Comparison of ENCODE assay signal across 8 cellular contexts in genomic region chr22:17999851-18000250, GRCh38. TPM values are rescaled to one million over a fixed set of nuclear protein-coding genes. Genes with fewer than 3 reads are reported as not detected.
DNase-seq lines count a peak whose midpoint lies in the region; ATAC-seq and TF ChIP-seq lines count a peak whose summit lies in the region.

No MANE protein-coding gene starts in this region.

- TF ChIP-seq CTCF in OCI-LY3 (IDR thresholded peaks at IDR 0.05; ENCODE audit: low read depth, low read length) (no peak), endothelial cell (IDR thresholded peaks at IDR 0.05; ENCODE audit: unreplicated experiment) (no peak), parathyroid adenoma (IDR thresholded peaks at IDR 0.05) (no peak), gastroesophageal sphincter (IDR thresholded peaks at IDR 0.05) (no peak)

- TF ChIP-seq EP300 in gastroesophageal sphincter (IDR thresholded peaks at IDR 0.05): no peak

- H3K9ac ChIP-seq in OCI-LY3 (ENCODE audit: low read length) (peak overlapping the region; percentile 82), parathyroid adenoma (no peak overlapping the region)

- H2AFZ ChIP-seq in OCI-LY3 (ENCODE audit: low read depth, low read length): no peak overlapping the region
- H2AFZ ChIP-seq in parathyroid adenoma: no peak overlapping the region

- peak; percentile 55 for DNase-seq in G401 (ENCODE audit: low spot score)
- DNase-seq in endothelial cell (ENCODE audit: low spot score): no peak

- H3K4me1 Mint-ChIP-seq in endothelial cell (ENCODE audit: unreplicated experiment): peaks cover 16% of the 10 kb centered on the region

- no peaks in the 10 kb centered on the region for H3K27me3 ChIP-seq in OCI-LY3 (ENCODE audit: low read depth, low read length)
- no peaks in the 10 kb centered on the region for H3K27me3 ChIP-seq in parathyroid adenoma (ENCODE audit: control insufficient read depth, insufficient read depth, low read length)
- no peaks in the 10 kb centered on the region for H3K27me3 ChIP-seq in gastroesophageal sphincter

- in situ Hi-C loops in G401 (cut with HindIII; ENCODE audit: low sequenced_read_pairs): loop anchor here (25.0 kb wide), 1 partner anchor 113 kb away; no protein-coding TSS in a partner anchor

- peaks cover 2% of the 10 kb centered on the region for H3K27me3 Mint-ChIP-seq in endothelial cell (ENCODE audit: unreplicated experiment)

- H3K9me3 ChIP-seq in OCI-LY3 (ENCODE audit: insufficient read depth, low read length) (no peaks in the 10 kb centered on the region), parathyroid adenoma (ENCODE audit: control insufficient read depth, low read length) (no peaks in the 10 kb centered on the region), gastroesophageal sphincter (no peaks in the 10 kb centered on the region)

- peak overlapping the region; percentile 21 for H3K27ac Mint-ChIP-seq in endothelial cell (ENCODE audit: unreplicated experiment)

- H3K27ac ChIP-seq in OCI-LY3 (ENCODE audit: low read length) (peak overlapping the region; percentile 80), parathyroid adenoma (no peak overlapping the region), gastroesophageal sphincter (peak overlapping the region in 2 of 4 donors; percentile 91 to 94)

- H3K79me2 ChIP-seq in OCI-LY3 (ENCODE audit: low read length) (peaks cover 76% of the 10 kb centered on the region), parathyroid adenoma (peaks cover 26% of the 10 kb centered on the region)

- peaks cover 41% of the 10 kb centered on the region for H4K20me1 ChIP-seq in OCI-LY3 (ENCODE audit: insufficient read depth, low read length)

- H3K4me2 ChIP-seq in OCI-LY3 (ENCODE audit: low read length) (peak overlapping the region; percentile 92), parathyroid adenoma (ENCODE audit: low read length) (peak overlapping the region; percentile 94)

- H3K9me3 Mint-ChIP-seq in endothelial cell (ENCODE audit: unreplicated experiment): no peaks in the 10 kb centered on the region

- peak overlapping the region; percentile 92 for H3K4me3 ChIP-seq in OCI-LY3 (ENCODE audit: low read length)
- peak overlapping the region; percentile 85 for H3K4me3 ChIP-seq in parathyroid adenoma (ENCODE audit: low read depth, low read length)
- peak overlapping the region in 1 of 2 donors; percentile 62 for H3K4me3 ChIP-seq in gastroesophageal sphincter

- H3K4me1 ChIP-seq in OCI-LY3 (ENCODE audit: low read length) (peaks cover 62% of the 10 kb centered on the region), parathyroid adenoma (peaks cover 4% of the 10 kb centered on the region), gastroesophageal sphincter (peaks cover 0 to 46% (median 0%) of the 10 kb centered on the region in 3 donors)

- ATAC-seq in GM18511 (IDR thresholded peaks at IDR 0.05; ENCODE audit: unreplicated experiment) (no peak), HG03571 (IDR thresholded peaks at IDR 0.05; ENCODE audit: unreplicated experiment) (no peak), gastroesophageal sphincter (no peak), HG03039 (IDR thresholded peaks at IDR 0.05; ENCODE audit: unreplicated experiment) (no peak)

- no peak for TF ChIP-seq POLR2A in gastroesophageal sphincter (IDR thresholded peaks at IDR 0.05)

- H3K36me3 ChIP-seq in OCI-LY3 (replicated peaks; ENCODE audit: low read depth, low read length) (peaks cover 11% of the 10 kb centered on the region), parathyroid adenoma (ENCODE audit: control insufficient read depth, insufficient read depth, low read length) (no peaks in the 10 kb centered on the region), gastroesophageal sphincter (no peaks in the 10 kb centered on the region)

- H3K36me3 Mint-ChIP-seq in endothelial cell (ENCODE audit: low read depth, unreplicated experiment): peaks cover 6% of the 10 kb centered on the region

- H3K4me3 Mint-ChIP-seq in endothelial cell (ENCODE audit: unreplicated experiment): peak overlapping the region; percentile 89

- 10 to 71% methylated on average over 2 to 7 of the region's 8 CpGs for WGBS in gastroesophageal sphincter (ENCODE audit: low coverage in 1 of 2), 2 donors

RNA-seq across cellular contexts. Expression of gene MICAL3, which starts 24.5 kb away (rescaled TPM):
- 3.4 and 5.3 TPM in 2 replicates for total RNA-seq in G401 (2014; rRNA removed; shearing (Covaris generic))
- total RNA-seq in endothelial cell (ENCODE audit: unreplicated experiment): 54.3 TPM
- total RNA-seq in gastroesophageal sphincter: 100 to 1,000 TPM in 1 of 4 donors, 10 to 100 TPM in 3; 37.3 to 120 (median 51.5) TPM
